Comparison of ENCODE assay signal across 26 cellular contexts in genomic region chr1:68938051-68938450, GRCh38.
A peak's percentile ranks its signal among the peaks of the same experiment; 100 is the strongest.
DNase-seq lines count a peak whose midpoint lies in the region; ATAC-seq and TF ChIP-seq lines count a peak whose summit lies in the region.
"Had no signal": no experiment of that assay in that cellular context is flagged by ENCODE, and none has a peak within 500 bp of the region (broad histone marks: within the 10 kb centered on the region; RNA-seq: fewer than 3 reads in every experiment).

No MANE protein-coding gene starts in this region.

- H2BK15ac ChIP-seq in H9 (ENCODE audit: low read depth, low read length), result no peak overlapping the region

- no peak for TF ChIP-seq POLR2A in sigmoid colon (IDR thresholded peaks at IDR 0.05)
- TF ChIP-seq POLR2A in gastroesophageal sphincter (IDR thresholded peaks at IDR 0.05), result no peak

- no peaks in the 10 kb centered on the region for H3K79me2 ChIP-seq in H9 (ENCODE audit: insufficient read depth, low read length)

- H3K36me3 Mint-ChIP-seq in H9 (ENCODE audit: insufficient read depth in 1 of 3, low read depth in 3 of 3), result no peaks in the 10 kb centered on the region
- H3K36me3 Mint-ChIP-seq: CD14-positive monocyte; CD4-positive, alpha-beta memory T cell; CD4-positive, CD25-positive, alpha-beta regulatory T cell; CD8-positive, alpha-beta memory T cell had no signal

- H3K4me1 Mint-ChIP-seq in H9, result peaks cover 0 to 11% of the 10 kb centered on the region in 2 experiments; a peak in 2 of 4 replicates
- H3K4me1 Mint-ChIP-seq: CD14-positive monocyte; CD4-positive, alpha-beta memory T cell; CD4-positive, CD25-positive, alpha-beta regulatory T cell; CD8-positive, alpha-beta memory T cell had no signal

- H4K5ac ChIP-seq in H9 (ENCODE audit: insufficient read length, low read depth, low read length), result no peak overlapping the region

- no peak overlapping the region for H2BK20ac ChIP-seq in H9 (ENCODE audit: low read depth, low read length, poor library complexity, severe bottlenecking)

- H2BK5ac ChIP-seq in H9 (ENCODE audit: insufficient read length, low read length), result no peak overlapping the region

- H4K20me1 ChIP-seq in H9 (ENCODE audit: control insufficient read depth, insufficient read depth, insufficient read length), result no peaks in the 10 kb centered on the region
- H4K20me1 ChIP-seq: BLaER1 had no signal

- no peaks in the 10 kb centered on the region for H3K23me2 ChIP-seq in H9 (ENCODE audit: insufficient read length, low read depth, low read length, poor library complexity, severe bottlenecking)

- no peak overlapping the region for H3K4me3 Mint-ChIP-seq in H9
- H3K4me3 Mint-ChIP-seq: CD14-positive monocyte; CD4-positive, alpha-beta memory T cell; CD4-positive, CD25-positive, alpha-beta regulatory T cell; CD8-positive, alpha-beta memory T cell had no signal

- H3K79me1 ChIP-seq in H9 (ENCODE audit: insufficient read depth, low read depth, low read length, poor library complexity, severe bottlenecking), result no peaks in the 10 kb centered on the region

- H3K4me1 ChIP-seq in H9 (ENCODE audit: insufficient read depth, low read length) (no peaks in the 10 kb centered on the region), sigmoid colon (peaks cover 0 to 33% (median 22%) of the 10 kb centered on the region in 4 donors), gastroesophageal sphincter (no peaks in the 10 kb centered on the region)
- H3K4me1 ChIP-seq: A549, BE2C, BLaER1 had no signal

- H3K4me3 ChIP-seq in sigmoid colon, result no peak overlapping the region
- no peak overlapping the region for H3K4me3 ChIP-seq in gastroesophageal sphincter
- H3K4me3 ChIP-seq: A549, BLaER1, GM12878 had no signal

- H3K27ac ChIP-seq in H9 (ENCODE audit: insufficient read length, low read depth, low read length) (no peak overlapping the region), sigmoid colon (peak overlapping the region in 3 of 4 donors; percentile 9 to 73 (median 47)), gastroesophageal sphincter (no peak overlapping the region)
- H3K27ac ChIP-seq: 22Rv1, A549, BLaER1 had no signal

- H3K18ac ChIP-seq in H9 (ENCODE audit: insufficient read length, low read depth, low read length), result no peak overlapping the region

- intact Hi-C loops in head of caudate nucleus (cut with DNase I), result no loop called here
- intact Hi-C loops in sigmoid colon (cut with DNase I), result no loop called here

- no peak overlapping the region for H3K56ac ChIP-seq in H9 (ENCODE audit: insufficient read length, low read depth, low read length)

- H3K4ac ChIP-seq in H9 (ENCODE audit: low read depth, low read length), result no peak overlapping the region

- H3K27me3 ChIP-seq in H9 (ENCODE audit: insufficient read depth, low read length), result no peaks in the 10 kb centered on the region
- H3K27me3 ChIP-seq in sigmoid colon, result no peaks in the 10 kb centered on the region
- H3K27me3 ChIP-seq in gastroesophageal sphincter, result no peaks in the 10 kb centered on the region
- H3K27me3 ChIP-seq: BE2C, BLaER1 had no signal

- no peak for DNase-seq in H9
- DNase-seq in head of caudate nucleus, result peak in 22 of 42 donors; percentile 6 to 67 (median 27)
- peak; percentile 74 for DNase-seq in putamen (ENCODE audit: low spot score)
- no peak for DNase-seq in sigmoid colon
- no peak for DNase-seq in mesenteric fat pad (ENCODE audit: low spot score)
- DNase-seq: BE2C; C1 segment of cervical spinal cord; CD4-positive, alpha-beta memory T cell; CD4-positive, CD25-positive, alpha-beta regulatory T cell; CD8-positive, alpha-beta memory T cell; COR-L47; DMS 273 treated with DMSO at 0.1 percent for 48 hours; DMS153; DMS53; DMS79; DND-41; EL; GDM1 had no signal

- no peak overlapping the region for H2AK5ac ChIP-seq in H9 (ENCODE audit: insufficient read length, low read length)

- no CpG with 5 or more reads among the region's 3 CpGs for WGBS in H9 (ENCODE audit: extremely low coverage, insufficient read length, low lambda C conversion rate)
- 85 to 88% methylated on average over 3 of the region's 3 CpGs for WGBS in sigmoid colon, 2 donors
- WGBS in gastroesophageal sphincter (ENCODE audit: low coverage in 1 of 2), 2 donors, result 70 to 92% methylated on average over 2 to 3 of the region's 3 CpGs

- no peak overlapping the region for H3K27ac Mint-ChIP-seq in H9
- H3K27ac Mint-ChIP-seq: CD14-positive monocyte; CD4-positive, alpha-beta memory T cell; CD4-positive, CD25-positive, alpha-beta regulatory T cell; CD8-positive, alpha-beta memory T cell had no signal

- H3K36me3 ChIP-seq in sigmoid colon, result no peaks in the 10 kb centered on the region
- H3K36me3 ChIP-seq in gastroesophageal sphincter, result no peaks in the 10 kb centered on the region
- H3K36me3 ChIP-seq: BE2C, BLaER1 had no signal

- no peak overlapping the region for H3T11ph ChIP-seq in H9 (ENCODE audit: low read length)

- H2BK12ac ChIP-seq in H9 (ENCODE audit: insufficient read length, low read depth, low read length), result no peak overlapping the region

- H3K9me3 Mint-ChIP-seq in H9, result no peaks in the 10 kb centered on the region; a peak in 2 of 5 replicates

- H4K91ac ChIP-seq in H9 (ENCODE audit: insufficient read length, low read depth, low read length), result no peak overlapping the region

- ATAC-seq in HG03442 (IDR thresholded peaks at IDR 0.05; ENCODE audit: unreplicated experiment), result no peak
- ATAC-seq in gastroesophageal sphincter, result no peak
- no peak for ATAC-seq in GM21723 (IDR thresholded peaks at IDR 0.05; ENCODE audit: unreplicated experiment)
- ATAC-seq: A549, GM12878 had no signal

- H2AFZ ChIP-seq in H9 (ENCODE audit: low read length), result no peak overlapping the region

- TF ChIP-seq EP300 in sigmoid colon (IDR thresholded peaks at IDR 0.05) (no peak), gastroesophageal sphincter (IDR thresholded peaks at IDR 0.05) (no peak)

- TF ChIP-seq CTCF in H9 (conservative IDR thresholded peaks at IDR 0.05) (no peak), sigmoid colon (IDR thresholded peaks at IDR 0.05) (no peak), gastroesophageal sphincter (IDR thresholded peaks at IDR 0.05) (no peak)

- H3K27me3 Mint-ChIP-seq in H9 (ENCODE audit: low read depth), result no peaks in the 10 kb centered on the region
- H3K27me3 Mint-ChIP-seq: CD4-positive, alpha-beta memory T cell; CD4-positive, CD25-positive, alpha-beta regulatory T cell; CD8-positive, alpha-beta memory T cell had no signal

- H3K9me3 ChIP-seq in H9 (ENCODE audit: control insufficient read depth, low read depth, low read length) (no peaks in the 10 kb centered on the region), sigmoid colon (no peaks in the 10 kb centered on the region), gastroesophageal sphincter (no peaks in the 10 kb centered on the region)
- H3K9me3 ChIP-seq: A549, BE2C, BLaER1 had no signal

- no peak overlapping the region for H3K23ac ChIP-seq in H9 (ENCODE audit: insufficient read length, low read depth, low read length)

- no peak overlapping the region for H3K9ac ChIP-seq in H9 (ENCODE audit: extremely low read depth, insufficient read length, low read length)
- H3K9ac ChIP-seq: BLaER1 had no signal

- H4K8ac ChIP-seq in H9 (replicated peaks; ENCODE audit: insufficient read length, low read depth, low read length), result no peak overlapping the region

- peak overlapping the region; percentile 56; the same call in 1 of the 2 replicates for H3K14ac ChIP-seq in H9 (ENCODE audit: insufficient read depth, low read length)

- H2BK120ac ChIP-seq in H9 (ENCODE audit: low read depth, low read length, poor library complexity, severe bottlenecking), result no peak overlapping the region

- H3K4me2 ChIP-seq in H9 (ENCODE audit: insufficient read depth, insufficient read length, low read length), result no peak overlapping the region
- H3K4me2 ChIP-seq: A549, BLaER1 had no signal

Comparison
In these comparisons a context has a peak if more than half of its experiments do, and no peak if none do; other contexts are left out.
1. DNase-seq: peak in head of caudate nucleus (22 of 42) and putamen (single experiment); none in H9 (single experiment), sigmoid colon (single experiment) and mesenteric fat pad (single experiment).
2. H3K27ac ChIP-seq: peak in sigmoid colon (3 of 4); none in H9 (single experiment) and gastroesophageal sphincter (0 of 4).